In genomic region chr2:208413931-208414330, GRCh38 we compare ENCODE assay signal across 9 cellular contexts.
"Had no signal": no experiment of that assay in that cellular context is flagged by ENCODE, and none has a peak within 500 bp of the region (broad histone marks: within the 10 kb centered on the region; RNA-seq: fewer than 3 reads in every experiment).

No MANE protein-coding gene starts in this region.

- H3K4me3 ChIP-seq: GM23248, GM23338, HAP-1 had no signal

- H3K9me3 ChIP-seq: HAP-1 had no signal

- ATAC-seq: GM23338, HCT116 had no signal

- DNase-seq: GM23248, GOT3, H7, H9, HCEC 1CT, HFFc6 had no signal
